In the genomic region with DNA sequence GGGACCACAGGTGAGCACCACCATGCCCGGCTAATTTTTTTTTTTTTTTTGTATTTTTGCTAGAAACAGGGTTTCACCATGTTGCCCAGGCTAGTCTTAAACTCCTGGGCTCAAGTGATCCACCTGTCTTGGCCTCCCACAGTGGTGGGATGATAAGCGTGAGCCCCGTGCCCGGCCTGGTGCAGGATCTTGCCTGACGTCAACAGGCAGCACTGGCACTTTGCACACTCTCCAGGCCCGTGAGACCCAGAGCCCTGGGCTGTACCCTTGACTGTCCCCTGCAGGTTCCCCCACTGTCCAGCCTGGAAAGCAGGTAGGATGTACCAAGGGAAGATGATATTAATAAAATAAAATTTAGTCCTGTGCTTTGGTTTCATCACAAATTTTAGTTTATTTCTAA, we compare ENCODE assay signal across 20 cellular contexts. TPM values are rescaled to one million over a fixed set of nuclear protein-coding genes. Genes with fewer than 3 reads are reported as not detected.
"Had no signal": no experiment of that assay in that cellular context is flagged by ENCODE, and none has a peak within 500 bp of the region (broad histone marks: within the 10 kb centered on the region; RNA-seq: fewer than 3 reads in every experiment).

No MANE protein-coding gene starts in this region.

- H3K36me3 ChIP-seq: breast epithelium, gastrocnemius medialis, left ventricle myocardium inferior, neural progenitor cell, sigmoid colon, thoracic aorta had no signal

- FAIRE-seq: astrocyte, kidney had no signal

- H3K27me3 ChIP-seq: breast epithelium, neural progenitor cell, sigmoid colon had no signal

- H3K4me2 ChIP-seq: neural progenitor cell had no signal

- H3K9me3 ChIP-seq: breast epithelium, gastrocnemius medialis, left ventricle myocardium inferior, sigmoid colon, thoracic aorta had no signal

- DNase-seq: activated CD4-positive, alpha-beta T cell treated with anti-CD3 and anti-CD28 coated beads, Interleukin-2, amount 50 U/mL, for 1 hour; activated effector memory CD4-positive, alpha-beta T cell treated with anti-CD3 and anti-CD28 coated beads, Interleukin-2, amount 50 U/mL, for 16 hours; activated T-cell treated with anti-CD3 and anti-CD28 coated beads, Interleukin-2, amount 50 U/mL, for 72 hours; effector CD8-positive, alpha-beta T cell; gastrocnemius medialis; kidney; left ventricle myocardium inferior; naive thymus-derived CD4-positive, alpha-beta T cell; stimulated activated CD4-positive, alpha-beta T cell treated with anti-CD3 and anti-CD28 coated beads, Interleukin-4, amount 100 ng/mL, for 24 hours had no signal

- H3K4me3 ChIP-seq: breast epithelium, gastrocnemius medialis, left ventricle myocardium inferior, neural progenitor cell, sigmoid colon, thoracic aorta had no signal

- H3K9ac ChIP-seq: neural progenitor cell had no signal

- ATAC-seq: activated CD4-positive, CD25-positive, alpha-beta regulatory T cell treated with anti-CD3 and anti-CD28 coated beads, Interleukin-2, amount 50 U/mL, for 24 hours; activated T-cell treated with anti-CD3 and anti-CD28 coated beads, Interleukin-2, amount 50 U/mL, for 72 hours; esophagus mucosa; gastrocnemius medialis; naive thymus-derived CD4-positive, alpha-beta T cell; stimulated activated memory B cell treated with anti-CD40 and anti-IgM and Interleukin-4, amounts not matched to agents 10 μg/mL and 1 μg/mL and 100 μg/mL, for 72 hours had no signal

- H3K27ac ChIP-seq: breast epithelium, gastrocnemius medialis, left ventricle myocardium inferior, neural progenitor cell, sigmoid colon, thoracic aorta had no signal

- H3K4me1 ChIP-seq: breast epithelium, gastrocnemius medialis had no signal

RNA-seq across cellular contexts. Expression of a gene that starts 29.1 kb away (rescaled TPM):
- polyA plus RNA-seq: naive thymus-derived CD4-positive, alpha-beta T cell had no signal

RNA-seq across cellular contexts. Expression of a gene that starts 51.7 kb away (rescaled TPM):
- total RNA-seq: activated CD8-positive, alpha-beta memory T cell treated with anti-CD3 and anti-CD28 coated beads for 36 hours; naive thymus-derived CD4-positive, alpha-beta T cell; T-helper 1 cell treated with Interleukin-12 subunit alpha and Interleukin-12 subunit beta and Interleukin-4 antibody, amounts not matched to agents 30 ng/mL and 1 ng/mL, for 36 hours had no signal
- polyA plus RNA-seq: naive thymus-derived CD4-positive, alpha-beta T cell had no signal

RNA-seq across cellular contexts. Expression of a gene that starts 56.2 kb away (rescaled TPM):
- total RNA-seq: esophagus mucosa, pulmonary artery endothelial cell had no signal
